13 cellular contexts compared by ENCODE assay signal in the genomic region with DNA sequence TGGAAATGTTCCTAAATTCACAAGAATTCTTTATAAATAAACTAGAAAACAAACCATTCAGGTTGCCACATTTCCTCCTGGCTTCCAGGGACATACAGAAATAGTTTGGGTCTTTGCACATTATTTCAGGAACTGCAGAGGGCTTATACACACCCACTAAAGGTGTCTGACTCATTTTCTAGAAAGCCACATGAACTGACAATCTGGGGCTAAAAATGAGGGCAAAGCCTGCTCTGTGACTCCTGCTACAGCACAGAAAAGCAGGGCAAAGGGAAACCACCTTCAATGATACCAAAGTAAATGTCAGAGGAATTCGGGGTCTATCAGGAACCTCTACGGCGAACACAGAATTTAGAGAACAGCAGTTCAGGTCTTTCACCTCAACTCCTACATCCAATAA.
DNase-seq lines count a peak whose midpoint lies in the region; ATAC-seq and TF ChIP-seq lines count a peak whose summit lies in the region.
"Had no signal": no experiment of that assay in that cellular context is flagged by ENCODE, and none has a peak within 500 bp of the region (broad histone marks: within the 10 kb centered on the region; RNA-seq: fewer than 3 reads in every experiment).

No MANE protein-coding gene starts in this region.

- no peak overlapping the region for H3K4me3 Mint-ChIP-seq in T-helper 17 cell

- H3K4me3 ChIP-seq in dorsolateral prefrontal cortex (no peak overlapping the region), tibial artery (no peak overlapping the region), heart right ventricle (no peak overlapping the region)
- H3K4me3 ChIP-seq: BLaER1 had no signal

- peaks cover 38% of the 10 kb centered on the region for H3K4me1 Mint-ChIP-seq in T-helper 17 cell

- no peaks in the 10 kb centered on the region for H3K27me3 Mint-ChIP-seq in T-helper 17 cell

- peak; percentile 76 for ATAC-seq in T-helper 17 cell
- ATAC-seq in heart right ventricle: no peak

- H3K4me1 ChIP-seq in tibial artery (peaks cover 0 to 22% (median 2%) of the 10 kb centered on the region in 4 donors), heart right ventricle (peaks cover 0 to 16% (median 0%) of the 10 kb centered on the region in 9 donors)
- H3K4me1 ChIP-seq: BLaER1 had no signal

- TF ChIP-seq CTCF in dorsolateral prefrontal cortex (IDR thresholded peaks at IDR 0.05 in 54 of 56, conservative IDR thresholded peaks at IDR 0.05 in 2 of 56; ENCODE audit: low read depth in 1 of 56, partially characterized antibody in 56 of 56) (no peak), tibial artery (IDR thresholded peaks at IDR 0.05) (no peak), heart right ventricle (IDR thresholded peaks at IDR 0.05) (no peak)

- H3K27ac ChIP-seq in dorsolateral prefrontal cortex (peak overlapping the region in 45 of 59 donors; percentile 2 to 80 (median 55)), tibial artery (peak overlapping the region; percentile 22 to 39), heart right ventricle (no peak overlapping the region)
- H3K27ac ChIP-seq: BLaER1, KMS-11, neutrophil had no signal

- peak overlapping the region; percentile 88 for H3K27ac Mint-ChIP-seq in T-helper 17 cell

- H3K36me3 Mint-ChIP-seq in T-helper 17 cell (ENCODE audit: low read depth): no peaks in the 10 kb centered on the region

- H3K27me3 ChIP-seq in dorsolateral prefrontal cortex: peaks cover 0 to 57% (median 11%) of the 10 kb centered on the region in 45 donors
- H3K27me3 ChIP-seq in tibial artery: no peaks in the 10 kb centered on the region
- H3K27me3 ChIP-seq in heart right ventricle: no peaks in the 10 kb centered on the region
- H3K27me3 ChIP-seq: BLaER1, neutrophil had no signal

- intact Hi-C loops in dorsolateral prefrontal cortex (cut with DNase I): loop anchor here in 1 of 2 donors (5.0 kb wide), 1 partner anchor 40 kb away; no protein-coding TSS in a partner anchor
- intact Hi-C loops in tibial artery (cut with DNase I; ENCODE audit: low total_unique reads): no loop called here
- intact Hi-C loops in heart right ventricle (cut with DNase I): no loop called here

- 97 to 98% methylated on average over 3 of the region's 3 CpGs for WGBS in heart right ventricle, 2 donors

- DNase-seq in stimulated activated CD4-positive, alpha-beta T cell treated with anti-CD3 and anti-CD28 coated beads, Interleukin-2, amount 100 ng/mL, for 4 hours (ENCODE audit: low read depth): peak; percentile 3
- DNase-seq in stimulated activated CD4-positive, alpha-beta T cell treated with anti-CD3 and anti-CD28 coated beads, Interleukin-2, amount 100 ng/mL, for 24 hours: no peak
- no peak for DNase-seq in T-helper 17 cell
- no peak for DNase-seq in dorsolateral prefrontal cortex
- DNase-seq in tibial artery: no peak
- no peak for DNase-seq in COR-L47 (lab: John Stamatoyannopoulos, UW)
- no peak for DNase-seq in Kasumi-1 (lab: John Stamatoyannopoulos, UW)
- DNase-seq in heart right ventricle: no peak
- DNase-seq: NCI-H2171, SHP77 had no signal

- no peaks in the 10 kb centered on the region for H3K9me3 ChIP-seq in T-helper 17 cell (ENCODE audit: control insufficient read depth, low read length, poor library complexity, severe bottlenecking)
- no peaks in the 10 kb centered on the region for H3K9me3 ChIP-seq in tibial artery
- H3K9me3 ChIP-seq in heart right ventricle: no peaks in the 10 kb centered on the region
- H3K9me3 ChIP-seq: BLaER1, neutrophil had no signal

- H3K36me3 ChIP-seq in tibial artery (no peaks in the 10 kb centered on the region), heart right ventricle (peaks cover 0 to 4% (median 0%) of the 10 kb centered on the region in 9 donors)

Comparison
In these comparisons a context has a peak if more than half of its experiments do, and no peak if none do; other contexts are left out.
1. H3K27ac ChIP-seq: peak in dorsolateral prefrontal cortex (45 of 59) and tibial artery (2 of 2); none in heart right ventricle (0 of 10).